ENCODE assay signal across 1 cellular context in the genomic region with DNA sequence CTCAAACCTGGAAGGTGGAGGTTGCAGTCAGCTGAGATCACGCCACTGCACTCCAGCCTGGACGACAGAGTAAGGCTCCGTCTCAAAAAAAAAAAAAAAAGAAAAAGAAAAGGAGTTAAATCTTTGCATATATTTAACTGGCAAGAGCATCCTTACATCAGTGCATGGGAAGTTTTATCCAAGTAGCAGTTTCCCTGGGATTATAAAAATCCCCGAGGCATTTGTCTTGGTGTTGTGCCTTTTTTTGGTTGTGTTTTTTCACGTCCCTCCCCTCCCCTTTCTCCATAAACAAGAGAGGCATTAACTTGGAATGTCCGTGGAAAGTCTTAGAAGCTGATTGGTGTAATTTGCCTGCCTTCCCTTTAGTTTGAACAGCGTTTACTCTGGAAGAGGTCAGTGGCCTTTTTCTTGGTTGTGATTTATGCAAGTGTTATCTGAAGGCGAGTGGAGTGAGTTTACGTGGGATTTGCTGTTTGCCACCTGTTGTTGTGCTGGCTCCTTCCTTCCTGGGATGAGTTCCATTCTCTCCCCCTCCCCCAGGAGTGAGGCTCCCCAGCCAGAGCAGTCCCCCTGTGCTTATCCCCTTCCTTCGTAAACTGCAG.
TF ChIP-seq lines count a peak whose summit lies in the region.

No MANE protein-coding gene starts in this region.

TF ChIP-seq in HEK293, 187 proteins besides CTCF, POLR2A, EP300 and RAD21 (continued from another document and continues in another):
- TF ChIP-seq PATZ1 (tag by site-specific recombination; IDR thresholded peaks at IDR 0.05) (0 out of 2 replicates have a peak, but pooled peaks have one; percentile 32), ZIC2 (tag by site-specific recombination; IDR thresholded peaks at IDR 0.05) (0 out of 2 replicates have a peak, but pooled peaks have one; percentile 13), MYNN (tag by site-specific recombination; IDR thresholded peaks at IDR 0.05; ENCODE audit: borderline replicate concordance) (no peak), ZNF645 (tag by site-specific recombination; IDR thresholded peaks at IDR 0.05) (no peak), SALL2 (tag by site-specific recombination; IDR thresholded peaks at IDR 0.05; ENCODE audit: borderline replicate concordance) (no peak), ZBTB11 (tag by site-specific recombination; conservative IDR thresholded peaks at IDR 0.05; ENCODE audit: low read depth) (peak; percentile 42), ZNF248 (tag by site-specific recombination; IDR thresholded peaks at IDR 0.05) (no peak), ZNF292 (tag by site-specific recombination; IDR thresholded peaks at IDR 0.05; ENCODE audit: borderline replicate concordance, low read depth) (no peak), ZNF548 (tag by site-specific recombination; IDR thresholded peaks at IDR 0.05) (no peak), ZNF692 (tag by site-specific recombination; IDR thresholded peaks at IDR 0.05) (no peak), ZBTB10 (tag by site-specific recombination; IDR thresholded peaks at IDR 0.05) (no peak), ZNF585B (tag by site-specific recombination; IDR thresholded peaks at IDR 0.05) (no peak), ZNF791 (tag by site-specific recombination; IDR thresholded peaks at IDR 0.05) (no peak), YY1 (tag by site-specific recombination; IDR thresholded peaks at IDR 0.05) (no peak), ZNF274 (IDR thresholded peaks at IDR 0.05; ENCODE audit: low read length) (no peak), ZNF274 (tag by site-specific recombination; IDR thresholded peaks at IDR 0.05; ENCODE audit: borderline replicate concordance) (no peak), SCRT2 (tag by site-specific recombination; IDR thresholded peaks at IDR 0.05) (peak; percentile 98), PRDM10 (tag by site-specific recombination; IDR thresholded peaks at IDR 0.05) (0 out of 2 replicates have a peak, but pooled peaks have one; percentile 31), REPIN1 (tag by site-specific recombination; IDR thresholded peaks at IDR 0.05; ENCODE audit: low read depth) (no peak), ZNF707 (tag by site-specific recombination; IDR thresholded peaks at IDR 0.05) (no peak), ZNF76 (tag by site-specific recombination; IDR thresholded peaks at IDR 0.05; ENCODE audit: borderline replicate concordance, low read depth) (no peak), ZNF148 (tag by site-specific recombination; IDR thresholded peaks at IDR 0.05; ENCODE audit: borderline replicate concordance) (no peak), ZNF521 (tag by site-specific recombination; IDR thresholded peaks at IDR 0.05) (no peak), ZNF211 (tag by site-specific recombination; IDR thresholded peaks at IDR 0.05; ENCODE audit: low read depth) (no peak), ZNF169 (tag by site-specific recombination; IDR thresholded peaks at IDR 0.05) (no peak), ZNF398 (tag by site-specific recombination; IDR thresholded peaks at IDR 0.05) (no peak)
- TF ChIP-seq, protein P1, sequence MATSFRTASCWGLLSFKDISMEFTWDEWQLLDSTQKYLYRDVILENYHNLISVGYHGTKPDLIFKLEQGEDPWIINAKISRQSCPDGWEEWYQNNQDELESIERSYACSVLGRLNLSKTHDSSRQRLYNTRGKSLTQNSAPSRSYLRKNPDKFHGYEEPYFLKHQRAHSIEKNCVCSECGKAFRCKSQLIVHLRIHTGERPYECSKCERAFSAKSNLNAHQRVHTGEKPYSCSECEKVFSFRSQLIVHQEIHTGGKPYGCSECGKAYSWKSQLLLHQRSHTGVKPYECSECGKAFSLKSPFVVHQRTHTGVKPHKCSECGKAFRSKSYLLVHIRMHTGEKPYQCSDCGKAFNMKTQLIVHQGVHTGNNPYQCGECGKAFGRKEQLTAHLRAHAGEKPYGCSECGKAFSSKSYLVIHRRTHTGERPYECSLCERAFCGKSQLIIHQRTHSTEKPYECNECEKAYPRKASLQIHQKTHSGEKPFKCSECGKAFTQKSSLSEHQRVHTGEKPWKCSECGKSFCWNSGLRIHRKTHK (tag by site-specific recombination; IDR thresholded peaks at IDR 0.05) = no peak
- TF ChIP-seq, protein P2, sequence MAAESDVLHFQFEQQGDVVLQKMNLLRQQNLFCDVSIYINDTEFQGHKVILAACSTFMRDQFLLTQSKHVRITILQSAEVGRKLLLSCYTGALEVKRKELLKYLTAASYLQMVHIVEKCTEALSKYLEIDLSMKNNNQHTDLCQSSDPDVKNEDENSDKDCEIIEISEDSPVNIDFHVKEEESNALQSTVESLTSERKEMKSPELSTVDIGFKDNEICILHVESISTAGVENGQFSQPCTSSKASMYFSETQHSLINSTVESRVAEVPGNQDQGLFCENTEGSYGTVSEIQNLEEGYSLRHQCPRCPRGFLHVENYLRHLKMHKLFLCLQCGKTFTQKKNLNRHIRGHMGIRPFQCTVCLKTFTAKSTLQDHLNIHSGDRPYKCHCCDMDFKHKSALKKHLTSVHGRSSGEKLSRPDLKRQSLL (tag by site-specific recombination; IDR thresholded peaks at IDR 0.05) = no peak
